In genomic region chr7:94003446-94004023, GRCh38 we compare ENCODE assay signal across 8 cellular contexts. TPM values are rescaled to one million over a fixed set of nuclear protein-coding genes. Genes with fewer than 3 reads are reported as not detected.
A peak's percentile ranks its signal among the peaks of the same experiment; 100 is the strongest.
DNase-seq lines count a peak whose midpoint lies in the region; ATAC-seq, FAIRE-seq and TF ChIP-seq lines count a peak whose summit lies in the region.

No MANE protein-coding gene starts in this region.

- intact Hi-C loops in CD8-positive, alpha-beta T cell (cut with DNase I, micrococcal nuclease) = loop anchor here (1.0 to 10.0 kb wide), 11 partner anchors 505 to 1469 kb away; partner anchors contain the start of genes SAMD9 (in 2 of the 2), VPS50 (in 2 of the 2), CASD1 (in 1 of the 2) and CDK6 (in 1 of the 2)
- intact Hi-C loops in esophagus muscularis mucosa (cut with DNase I) = no loop called here

- peaks cover 11% of the 10 kb centered on the region for H3K4me1 ChIP-seq in CD8-positive, alpha-beta T cell (ENCODE audit: insufficient read depth, low read length)
- peaks cover 10 to 33% (median 28%) of the 10 kb centered on the region in 4 donors for H3K4me1 ChIP-seq in esophagus muscularis mucosa

- no peak for FAIRE-seq in GM19239 (lab: Jason Lieb, UNC)

- peak overlapping the region; percentile 99 for H3K4me3 Mint-ChIP-seq in CD8-positive, alpha-beta T cell
- H3K4me3 Mint-ChIP-seq in neural crest cell = peak overlapping the region; percentile 99

- TF ChIP-seq CTCF in CD8-positive, alpha-beta T cell (IDR thresholded peaks at IDR 0.05) = no peak
- TF ChIP-seq CTCF in esophagus muscularis mucosa (IDR thresholded peaks at IDR 0.05) = no peak
- TF ChIP-seq CTCF in neural crest cell (conservative IDR thresholded peaks at IDR 0.05) = no peak

- peak overlapping the region; percentile 99 for H3K27ac Mint-ChIP-seq in CD8-positive, alpha-beta T cell
- H3K27ac Mint-ChIP-seq in neural crest cell (ENCODE audit: unreplicated experiment) = peak overlapping the region; percentile 98

- H3K27me3 ChIP-seq in CD8-positive, alpha-beta T cell (ENCODE audit: insufficient read depth, low read length) = no peaks in the 10 kb centered on the region
- H3K27me3 ChIP-seq in esophagus muscularis mucosa = no peaks in the 10 kb centered on the region

- peak; percentile 30 for ATAC-seq in CD8-positive, alpha-beta T cell
- peak; percentile 33 for ATAC-seq in HG03175 (IDR thresholded peaks at IDR 0.05; ENCODE audit: unreplicated experiment)
- peak; percentile 62 for ATAC-seq in SK-N-SH treated with all-trans-retinoic acid at 6 μM for 48 hours

- DNase-seq in CD8-positive, alpha-beta T cell = no peak
- peak; percentile 6 for DNase-seq in GM19239 (ENCODE audit: insufficient read length, low spot score)
- DNase-seq in esophagus muscularis mucosa (ENCODE audit: extremely low spot score) = no peak
- DNase-seq in neural crest cell (ENCODE audit: low read depth, low spot score) = no peak
- DNase-seq in SKM-1 (lab: John Stamatoyannopoulos, UW; ENCODE audit: unreplicated experiment) = no peak
- no peak for DNase-seq in GM19238 (ENCODE audit: insufficient read length, low spot score)

- H3K9me3 Mint-ChIP-seq in CD8-positive, alpha-beta T cell = no peaks in the 10 kb centered on the region
- no peaks in the 10 kb centered on the region for H3K9me3 Mint-ChIP-seq in neural crest cell

- CTCF ChIA-PET in CD8-positive, alpha-beta T cell (lab: Charles Lee) = no interaction called here

- H3K4me3 ChIP-seq in CD8-positive, alpha-beta T cell (ENCODE audit: low read depth, low read length) = peak overlapping the region; percentile 84
- H3K4me3 ChIP-seq in esophagus muscularis mucosa = peak overlapping the region; percentile 74 to 83 (median 80)

- H3K9me3 ChIP-seq in CD8-positive, alpha-beta T cell (ENCODE audit: low read length) = no peaks in the 10 kb centered on the region
- no peaks in the 10 kb centered on the region for H3K9me3 ChIP-seq in esophagus muscularis mucosa

- POLR2A ChIA-PET in CD8-positive, alpha-beta T cell (lab: Charles Lee) = interaction anchor here (0.6 kb wide), 1 partner anchor 117 kb away, joined by 5 read pairs; no protein-coding TSS in a partner anchor

- 11% methylated on average over 16 of the region's 16 CpGs for WGBS in esophagus muscularis mucosa

- no peak for TF ChIP-seq EP300 in esophagus muscularis mucosa (IDR thresholded peaks at IDR 0.05)

- H3K36me3 ChIP-seq in CD8-positive, alpha-beta T cell (ENCODE audit: insufficient read depth, low read length) = no peaks in the 10 kb centered on the region
- peaks cover 0 to 4% (median under 1%) of the 10 kb centered on the region in 4 donors for H3K36me3 ChIP-seq in esophagus muscularis mucosa

- peaks cover 4% of the 10 kb centered on the region for H3K27me3 Mint-ChIP-seq in CD8-positive, alpha-beta T cell (ENCODE audit: low read depth)
- H3K27me3 Mint-ChIP-seq in neural crest cell (ENCODE audit: low read depth) = peaks cover 34% of the 10 kb centered on the region

- H3K27ac ChIP-seq in CD8-positive, alpha-beta T cell (ENCODE audit: low read depth, low read length) = peak overlapping the region; percentile 90
- peak overlapping the region; percentile 85 to 89 (median 88) for H3K27ac ChIP-seq in esophagus muscularis mucosa (replicated peaks in 1 of 4)

- peaks cover 42% of the 10 kb centered on the region for H3K4me1 Mint-ChIP-seq in CD8-positive, alpha-beta T cell (ENCODE audit: low read depth)
- H3K4me1 Mint-ChIP-seq in neural crest cell = peaks cover 25% of the 10 kb centered on the region

- no peak for TF ChIP-seq POLR2A in esophagus muscularis mucosa (IDR thresholded peaks at IDR 0.05; ENCODE audit: low read depth)

- H3K36me3 Mint-ChIP-seq in CD8-positive, alpha-beta T cell = peaks cover 18% of the 10 kb centered on the region
- no peaks in the 10 kb centered on the region for H3K36me3 Mint-ChIP-seq in neural crest cell (ENCODE audit: low read depth)

TF ChIP-seq in SK-N-SH treated with all-trans-retinoic acid at 6 μM for 48 hours, 23 proteins besides CTCF, POLR2A, EP300 and RAD21:
- no peak for TF ChIP-seq PPARA (CRISPR knock-in tag; IDR thresholded peaks at IDR 0.05; ENCODE audit: borderline replicate concordance)
- no peak for TF ChIP-seq ZNF8 (CRISPR knock-in tag; IDR thresholded peaks at IDR 0.05)
- no peak for TF ChIP-seq ZNF565 (CRISPR knock-in tag; conservative IDR thresholded peaks at IDR 0.05; ENCODE audit: low read depth)
- TF ChIP-seq TCF4 (CRISPR knock-in tag; IDR thresholded peaks at IDR 0.05; ENCODE audit: borderline replicate concordance) = no peak
- no peak for TF ChIP-seq GLIS3 (CRISPR knock-in tag; IDR thresholded peaks at IDR 0.05)
- no peak for TF ChIP-seq TOX (CRISPR knock-in tag; IDR thresholded peaks at IDR 0.05; ENCODE audit: borderline replicate concordance)
- no peak for TF ChIP-seq POU6F1 (CRISPR knock-in tag; IDR thresholded peaks at IDR 0.05; ENCODE audit: borderline replicate concordance, low read depth)
- TF ChIP-seq SNAI2 (CRISPR knock-in tag; IDR thresholded peaks at IDR 0.05) = no peak
- TF ChIP-seq ISL1 (CRISPR knock-in tag; IDR thresholded peaks at IDR 0.05) = no peak
- TF ChIP-seq ZFP3 (CRISPR knock-in tag; IDR thresholded peaks at IDR 0.05) = no peak

RNA-seq across cellular contexts. Expression of gene BET1, which starts 0.6 kb away (rescaled TPM):
- 1 to 10 TPM; 6.2 TPM for total RNA-seq in CD8-positive, alpha-beta T cell
- total RNA-seq in esophagus muscularis mucosa (10 to 100 TPM; 10.5 to 15.8 (median 12.6) TPM), neural crest cell (17.5 and 18.8 TPM in 2 replicates)
